Comparison of ENCODE assay signal across 11 cellular contexts in genomic region chr5:174412374-174412773, GRCh38.
"Had no signal": no experiment of that assay in that cellular context is flagged by ENCODE, and none has a peak within 500 bp of the region (broad histone marks: within the 10 kb centered on the region; RNA-seq: fewer than 3 reads in every experiment).

No MANE protein-coding gene starts in this region.

- H3K27ac Mint-ChIP-seq: activated naive CD4-positive, alpha-beta T cell treated with anti-CD3 and anti-CD28 coated beads, Interleukin-2, amount 50 U/mL, for 24 hours; naive thymus-derived CD8-positive, alpha-beta T cell; stimulated activated naive B cell treated with anti-CD40 and anti-IgM and Interleukin-4, amounts not matched to agents 10 μg/mL and 1 μg/mL and 100 μg/mL, for 72 hours had no signal

- H3K4me1 Mint-ChIP-seq: activated naive CD4-positive, alpha-beta T cell treated with anti-CD3 and anti-CD28 coated beads, Interleukin-2, amount 50 U/mL, for 24 hours had no signal

- H3K4me3 Mint-ChIP-seq: activated naive CD4-positive, alpha-beta T cell treated with anti-CD3 and anti-CD28 coated beads, Interleukin-2, amount 50 U/mL, for 24 hours; naive thymus-derived CD8-positive, alpha-beta T cell; stimulated activated naive B cell treated with anti-CD40 and anti-IgM and Interleukin-4, amounts not matched to agents 10 μg/mL and 1 μg/mL and 100 μg/mL, for 72 hours had no signal

- H3K9me3 Mint-ChIP-seq: activated naive CD4-positive, alpha-beta T cell treated with anti-CD3 and anti-CD28 coated beads, Interleukin-2, amount 50 U/mL, for 24 hours had no signal

- ATAC-seq: activated CD4-positive, CD25-positive, alpha-beta regulatory T cell treated with anti-CD3 and anti-CD28 coated beads, Interleukin-2, amount 50 U/mL, for 24 hours; naive thymus-derived CD8-positive, alpha-beta T cell; stimulated activated naive B cell treated with anti-CD40 and anti-IgM and Interleukin-4, amounts not matched to agents 10 μg/mL and 1 μg/mL and 100 μg/mL, for 72 hours had no signal

- DNase-seq: adrenal gland; left ventricle myocardium inferior; naive thymus-derived CD8-positive, alpha-beta T cell; retina; stimulated activated CD4-positive, alpha-beta T cell treated with anti-CD3 and anti-CD28 coated beads, Interleukin-15, amount 100 ng/mL, for 24 hours; stimulated activated CD4-positive, alpha-beta T cell treated with anti-CD3 and anti-CD28 coated beads, Interleukin-4, amount 100 ng/mL, for 1 hour; stimulated activated naive B cell treated with anti-CD40 and anti-IgM and Interleukin-4, amounts not matched to agents 10 μg/mL and 1 μg/mL and 100 μg/mL, for 72 hours; substantia nigra; T-helper 9 cell had no signal
